In genomic region chr15:76164602-76165001, GRCh38 we compare ENCODE assay signal across 32 cellular contexts.
"Had no signal": no experiment of that assay in that cellular context is flagged by ENCODE, and none has a peak within 500 bp of the region (broad histone marks: within the 10 kb centered on the region; RNA-seq: fewer than 3 reads in every experiment).

No MANE protein-coding gene starts in this region.

- H3K4me1 Mint-ChIP-seq: immature natural killer cell; naive B cell; natural killer cell; stimulated activated naive B cell treated with anti-CD40 and anti-IgM and Interleukin-4, amounts not matched to agents 10 μg/mL and 1 μg/mL and 100 μg/mL, for 72 hours had no signal

- ATAC-seq: left colon; left lung; lower lobe of right lung; natural killer cell; pancreas; right cardiac atrium; sciatic nerve; stimulated activated naive B cell treated with anti-CD40 and anti-IgM and Interleukin-4, amounts not matched to agents 10 μg/mL and 1 μg/mL and 100 μg/mL, for 72 hours; stimulated activated naive CD8-positive, alpha-beta T cell treated with anti-CD3 and anti-CD28 coated beads, Interleukin-15, Interleukin-2, amounts not matched to agents 100 U/mL and 50 U/mL, for 24 hours had no signal

- H3K4me1 ChIP-seq: neural progenitor cell, thyroid gland had no signal

- FAIRE-seq: islet of Langerhans, kidney, pancreas had no signal

- H3K36me3 Mint-ChIP-seq: immature natural killer cell; mesothelial cell of epicardium; naive B cell; natural killer cell; neural progenitor cell; stimulated activated naive B cell treated with anti-CD40 and anti-IgM and Interleukin-4, amounts not matched to agents 10 μg/mL and 1 μg/mL and 100 μg/mL, for 72 hours had no signal

- H3K9me3 Mint-ChIP-seq: immature natural killer cell; mesothelial cell of epicardium; naive B cell; natural killer cell; nephron progenitor cell; neural progenitor cell; stimulated activated naive B cell treated with anti-CD40 and anti-IgM and Interleukin-4, amounts not matched to agents 10 μg/mL and 1 μg/mL and 100 μg/mL, for 72 hours had no signal

- H3K4me3 Mint-ChIP-seq: immature natural killer cell; mesothelial cell of epicardium; naive B cell; natural killer cell; nephron progenitor cell; neural progenitor cell; stimulated activated naive B cell treated with anti-CD40 and anti-IgM and Interleukin-4, amounts not matched to agents 10 μg/mL and 1 μg/mL and 100 μg/mL, for 72 hours had no signal

- H3K4me3 ChIP-seq: left lung, lower lobe of right lung, neural progenitor cell, pancreas, prostate gland, skin epidermis, stomach, testis, thyroid gland, transverse colon, upper lobe of left lung, vagina had no signal

- H3K27ac Mint-ChIP-seq: immature natural killer cell; mesothelial cell of epicardium; naive B cell; natural killer cell; nephron progenitor cell; neural progenitor cell; stimulated activated naive B cell treated with anti-CD40 and anti-IgM and Interleukin-4, amounts not matched to agents 10 μg/mL and 1 μg/mL and 100 μg/mL, for 72 hours had no signal

- H2AFZ ChIP-seq: neural progenitor cell had no signal

- H3K4me2 ChIP-seq: neural progenitor cell had no signal

- H3K9ac ChIP-seq: neural progenitor cell had no signal

- H3K9me3 ChIP-seq: left lung, lower lobe of right lung, pancreas, prostate gland, stomach, testis, thyroid gland, transverse colon, upper lobe of left lung, vagina had no signal

- H3K27me3 ChIP-seq: left lung, neural progenitor cell, pancreas, stomach, testis, thyroid gland, transverse colon, upper lobe of left lung, vagina had no signal

- H3K36me3 ChIP-seq: left lung, lower lobe of right lung, neural progenitor cell, pancreas, prostate gland, stomach, thyroid gland, transverse colon, upper lobe of left lung, vagina had no signal

- DNase-seq: hypothalamus; immature natural killer cell; kidney; left colon; lower lobe of right lung; mammary epithelial cell; mesendoderm; naive B cell; natural killer cell; nephron progenitor cell; retina; right cardiac atrium; stimulated activated CD4-positive, alpha-beta T cell treated with anti-CD3 and anti-CD28 coated beads, Interleukin-12 subunit alpha, Interleukin-12 subunit beta, amount 100 ng/mL, for 4 hours; stimulated activated CD4-positive, alpha-beta T cell treated with anti-CD3 and anti-CD28 coated beads, Interleukin-15, amount 100 ng/mL, for 24 hours; stimulated activated CD4-positive, alpha-beta T cell treated with anti-CD3 and anti-CD28 coated beads, Interleukin-2, amount 100 ng/mL, for 24 hours; stimulated activated CD4-positive, alpha-beta T cell treated with anti-CD3 and anti-CD28 coated beads, Interleukin-4, amount 100 ng/mL, for 1 hour; stimulated activated naive B cell treated with anti-CD40 and anti-IgM and Interleukin-4, amounts not matched to agents 10 μg/mL and 1 μg/mL and 100 μg/mL, for 72 hours; stimulated activated naive CD8-positive, alpha-beta T cell treated with anti-CD3 and anti-CD28 coated beads, Interleukin-15, Interleukin-2, amounts not matched to agents 100 U/mL and 50 U/mL, for 24 hours; stomach; testis; thyroid gland; transverse colon; upper lobe of left lung had no signal

- H3K27ac ChIP-seq: neural progenitor cell, pancreas, prostate gland, skin epidermis, testis, thyroid gland had no signal
